In the genomic region with DNA sequence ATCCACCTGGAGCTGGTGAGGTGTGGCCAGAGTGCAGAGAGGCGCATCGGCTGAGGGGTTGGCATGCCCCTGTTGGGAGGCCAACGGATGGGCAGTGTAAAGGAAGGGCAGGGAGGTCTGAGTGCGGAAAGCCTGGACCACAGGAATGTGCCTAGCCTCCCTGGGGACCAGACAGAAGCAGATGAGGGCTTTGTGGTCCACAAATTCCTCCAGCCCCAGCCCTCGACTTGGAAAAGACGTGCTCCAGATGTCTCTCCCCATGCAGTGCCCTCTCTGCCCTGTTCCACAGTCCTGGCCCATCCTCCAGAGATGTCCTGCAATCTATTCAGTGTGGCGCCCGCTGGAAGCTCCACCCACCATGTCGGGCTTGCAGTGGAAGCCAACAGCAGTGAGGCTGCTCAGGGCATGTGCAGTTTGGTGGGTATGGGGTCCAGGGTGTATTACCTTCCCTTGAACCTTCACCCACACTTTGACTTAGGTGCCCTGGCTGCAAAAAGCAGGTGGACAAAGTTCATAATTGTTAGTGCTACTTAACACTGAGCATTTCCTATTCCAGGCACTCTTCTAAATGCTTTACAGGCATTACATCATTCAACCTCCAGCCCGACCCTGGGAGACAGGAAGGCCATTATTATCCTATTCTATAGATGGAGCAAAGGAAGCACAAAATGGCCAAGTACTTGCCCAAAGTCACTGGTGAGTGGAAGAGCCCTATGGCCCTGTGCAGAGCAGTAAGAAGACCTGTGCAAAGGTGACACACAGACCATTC, we compare ENCODE assay signal across 24 cellular contexts.
A peak's percentile ranks its signal among the peaks of the same experiment; 100 is the strongest.
DNase-seq lines count a peak whose midpoint lies in the region; ATAC-seq lines count a peak whose summit lies in the region.
"Had no signal": no experiment of that assay in that cellular context is flagged by ENCODE, and none has a peak within 500 bp of the region (broad histone marks: within the 10 kb centered on the region; RNA-seq: fewer than 3 reads in every experiment).

No MANE protein-coding gene starts in this region.

- H2AK5ac ChIP-seq in neuronal stem cell (ENCODE audit: low read depth, low read length) = no peak overlapping the region

- peak overlapping the region in 1 of 2 donors; percentile 40 for H3K4me3 ChIP-seq in neuronal stem cell (ENCODE audit: low read length in 2 of 2)
- H3K4me3 ChIP-seq: dorsolateral prefrontal cortex, gastroesophageal sphincter, Peyer's patch, sigmoid colon, SK-N-MC, tibial artery had no signal

- no peak overlapping the region for H2BK120ac ChIP-seq in neuronal stem cell (ENCODE audit: low read depth, low read length)

- H3K36me3 ChIP-seq in neuronal stem cell (replicated peaks in 1 of 2; ENCODE audit: control insufficient read depth in 2 of 2, insufficient read depth in 2 of 2, low read length in 2 of 2) = no peaks in the 10 kb centered on the region
- H3K36me3 ChIP-seq: gastroesophageal sphincter, Peyer's patch, sigmoid colon, tibial artery had no signal

- H4K8ac ChIP-seq in neuronal stem cell (ENCODE audit: low read depth, low read length) = no peak overlapping the region

- H2BK5ac ChIP-seq in neuronal stem cell (ENCODE audit: low read length) = no peak overlapping the region

- no peak overlapping the region for H2BK12ac ChIP-seq in neuronal stem cell (ENCODE audit: low read length)

- H3K27me3 ChIP-seq in neuronal stem cell (ENCODE audit: control insufficient read depth in 3 of 3, insufficient read depth in 3 of 3, low read depth in 1 of 3, low read length in 3 of 3) = peaks cover 0 to 7% (median 0%) of the 10 kb centered on the region in 3 experiments
- H3K27me3 ChIP-seq: Peyer's patch, sigmoid colon had no signal

- H3K79me1 ChIP-seq in neuronal stem cell (ENCODE audit: low read depth, low read length) = no peaks in the 10 kb centered on the region

- H3K9ac ChIP-seq in neuronal stem cell (ENCODE audit: low read depth, low read length, poor library complexity) = no peak overlapping the region

- no peak overlapping the region for H4K91ac ChIP-seq in neuronal stem cell (ENCODE audit: low read depth, low read length, poor library complexity)

- H2BK15ac ChIP-seq in neuronal stem cell (ENCODE audit: low read length) = no peak overlapping the region

- H3K14ac ChIP-seq in neuronal stem cell (ENCODE audit: low read length) = peak overlapping the region; percentile 43

- peak overlapping the region; percentile 46 for H3K18ac ChIP-seq in neuronal stem cell (ENCODE audit: low read length)

- no peak overlapping the region for H3K4me2 ChIP-seq in neuronal stem cell (ENCODE audit: insufficient read depth, low read length, poor library complexity, severe bottlenecking)

- no peak for ATAC-seq in GM18520 (IDR thresholded peaks at IDR 0.05; ENCODE audit: unreplicated experiment)
- ATAC-seq: CD8-positive, alpha-beta T cell; gastroesophageal sphincter had no signal

- H3K23ac ChIP-seq in neuronal stem cell (ENCODE audit: low read depth, low read length, poor library complexity) = no peak overlapping the region

- no peaks in the 10 kb centered on the region for H3K9me3 ChIP-seq in neuronal stem cell (replicated peaks in 1 of 2; ENCODE audit: control insufficient read depth in 2 of 2, insufficient read depth in 1 of 2, low read depth in 1 of 2, low read length in 2 of 2)
- H3K9me3 ChIP-seq: gastroesophageal sphincter, Peyer's patch, sigmoid colon, tibial artery had no signal

- no peak overlapping the region for H2AFZ ChIP-seq in neuronal stem cell (ENCODE audit: low read length)

- H3K4me1 ChIP-seq in neuronal stem cell (ENCODE audit: control insufficient read depth in 2 of 2, insufficient read depth in 1 of 2, low read depth in 1 of 2, low read length in 2 of 2) = peaks cover 0 to 7% of the 10 kb centered on the region in 2 donors
- H3K4me1 ChIP-seq: gastroesophageal sphincter, Peyer's patch, tibial artery had no signal

- H3K27ac ChIP-seq in neuronal stem cell (replicated peaks; ENCODE audit: low read length) = no peak overlapping the region
- H3K27ac ChIP-seq: dorsolateral prefrontal cortex, gastroesophageal sphincter, HL-60, Peyer's patch, sigmoid colon, SK-N-MC, tibial artery had no signal

- no CpG with 5 or more reads among the region's 10 CpGs for WGBS in neuronal stem cell (ENCODE audit: extremely low coverage in 2 of 2, insufficient read length in 2 of 2, insufficient replicate concordance in 1 of 2), 2 donors

- DNase-seq in COLO829 (ENCODE audit: low spot score) (peak; percentile 39), LHCN-M2 (ENCODE audit: low read depth) (peak; percentile 60), epidermal melanocyte (ENCODE audit: insufficient read length, low spot score) (peak; percentile 69), neuronal stem cell (ENCODE audit: low spot score) (no peak), GM19238 (ENCODE audit: insufficient read length, low spot score) (no peak), amygdala (lab: John Stamatoyannopoulos, UW) (no peak)
- DNase-seq in activated CD8-positive, alpha-beta memory T cell treated with anti-CD3 and anti-CD28 coated beads for 24 hours = no peak
- DNase-seq: activated CD4-positive, alpha-beta memory T cell treated with anti-CD3 and anti-CD28 coated beads for 36 hours; activated gamma-delta T cell treated with Interleukin-2 at 50 U/mL for 16 hours; activated T-cell treated with anti-CD3 and anti-CD28 coated beads for 4 hours; CD8-positive, alpha-beta T cell; DND-41; dorsolateral prefrontal cortex; kidney glomerular epithelial cell; NCI-H187 treated with DMSO at 0.1 percent for 48 hours; NK-92 treated with Interleukin-12 subunit alpha and Interleukin-12 subunit beta, amount 100 ng/mL, for 24 hours; Peyer's patch; sigmoid colon; stimulated activated naive CD4-positive, alpha-beta T cell treated with Interleukin-2 at 50 U/mL for 16 hours; tibial artery had no signal

- H3K4ac ChIP-seq in neuronal stem cell (ENCODE audit: low read length) = no peak overlapping the region

Comparison
In these comparisons a context has a peak if more than half of its experiments do, and no peak if none do; other contexts are left out.
1. DNase-seq: peak in COLO829 (single experiment), LHCN-M2 (single experiment) and epidermal melanocyte (single experiment); none in neuronal stem cell (single experiment), GM19238 (single experiment), amygdala (0 of 56) and activated CD8-positive, alpha-beta memory T cell treated with anti-CD3 and anti-CD28 coated beads for 24 hours (single experiment).